ENCODE assay signal across 8 cellular contexts in the genomic region with DNA sequence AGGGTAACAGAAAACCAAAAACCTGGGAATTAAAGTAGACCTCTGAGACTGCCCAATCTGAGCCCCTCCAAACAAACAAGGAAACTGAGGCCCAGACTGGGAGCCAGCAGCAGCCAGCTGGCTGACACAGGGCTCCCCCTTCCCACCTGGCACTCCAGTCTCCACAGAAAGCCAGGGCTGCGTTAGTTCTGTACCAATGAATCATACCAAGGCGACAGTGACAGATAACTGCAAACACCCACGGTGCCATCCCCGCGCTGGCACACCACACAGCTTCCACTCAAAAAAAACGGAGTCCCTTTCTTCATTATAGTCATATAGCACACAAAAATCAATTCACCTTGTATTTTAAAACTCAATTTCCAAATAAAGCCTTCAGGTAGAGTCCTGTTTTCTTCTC. TPM values are rescaled to one million over a fixed set of nuclear protein-coding genes. Genes with fewer than 3 reads are reported as not detected.
DNase-seq lines count a peak whose midpoint lies in the region; ATAC-seq and TF ChIP-seq lines count a peak whose summit lies in the region.

No MANE protein-coding gene starts in this region.

- CTCF ChIA-PET in activated CD4-positive, alpha-beta T cell treated with anti-CD3 and anti-CD28 coated beads for 36 hours (lab: Charles Lee) = interaction anchor here (0.6 to 0.7 kb wide), 2 partner anchors 65 to 231 kb away, joined by 3 read pairs; no protein-coding TSS in a partner anchor

- peak overlapping the region; percentile 78 for H3K4me3 ChIP-seq in astrocyte of the cerebellum (ENCODE audit: low read depth, low read length)
- no peak overlapping the region for H3K4me3 ChIP-seq in mucosa of descending colon

- POLR2A ChIA-PET in activated CD4-positive, alpha-beta T cell treated with anti-CD3 and anti-CD28 coated beads for 36 hours (lab: Charles Lee) = interaction anchor here (0.7 to 1.1 kb wide), 3 partner anchors 12 to 49 kb away, joined by 3 to 4 read pairs (median 4); no protein-coding TSS in a partner anchor

- no peaks in the 10 kb centered on the region for H3K27me3 Mint-ChIP-seq in activated CD4-positive, alpha-beta T cell treated with anti-CD3 and anti-CD28 coated beads for 36 hours

- H3K27ac Mint-ChIP-seq in activated CD4-positive, alpha-beta T cell treated with anti-CD3 and anti-CD28 coated beads for 36 hours = peak overlapping the region; percentile 47

- H3K9me3 ChIP-seq in mucosa of descending colon = no peaks in the 10 kb centered on the region

- in situ Hi-C loops in astrocyte of the cerebellum (cut with HindIII; ENCODE audit: low sequenced_read_pairs) = no loop called here

- H3K36me3 ChIP-seq in mucosa of descending colon (ENCODE audit: low read depth) = no peaks in the 10 kb centered on the region

- H3K36me3 Mint-ChIP-seq in activated CD4-positive, alpha-beta T cell treated with anti-CD3 and anti-CD28 coated beads for 36 hours (ENCODE audit: low read depth) = no peaks in the 10 kb centered on the region

- intact Hi-C loops in activated CD4-positive, alpha-beta T cell treated with anti-CD3 and anti-CD28 coated beads for 36 hours (cut with DNase I, micrococcal nuclease) = loop anchor here in 1 of 2 experiments (5.0 to 10.0 kb wide), 3 partner anchors 140 to 592 kb away; a partner anchor contains a TSS
- intact Hi-C loops in mucosa of descending colon (cut with DNase I, micrococcal nuclease) = no loop called here

- H3K4me3 Mint-ChIP-seq in activated CD4-positive, alpha-beta T cell treated with anti-CD3 and anti-CD28 coated beads for 36 hours = peak overlapping the region; percentile 74

- peak; percentile 21 for ATAC-seq in activated CD4-positive, alpha-beta T cell treated with anti-CD3 and anti-CD28 coated beads for 36 hours
- ATAC-seq in mucosa of descending colon = no peak
- no peak for ATAC-seq in HG03025 (IDR thresholded peaks at IDR 0.05; ENCODE audit: low FRiP score, unreplicated experiment)

- no peaks in the 10 kb centered on the region for H3K9me3 Mint-ChIP-seq in activated CD4-positive, alpha-beta T cell treated with anti-CD3 and anti-CD28 coated beads for 36 hours (ENCODE audit: low read depth)

- peaks cover 38% of the 10 kb centered on the region for H3K4me1 Mint-ChIP-seq in activated CD4-positive, alpha-beta T cell treated with anti-CD3 and anti-CD28 coated beads for 36 hours

- H3K4me1 ChIP-seq in mucosa of descending colon (ENCODE audit: low read depth) = peaks cover 62% of the 10 kb centered on the region

- DNase-seq in activated CD4-positive, alpha-beta T cell treated with anti-CD3 and anti-CD28 coated beads for 36 hours = peak; percentile 75
- DNase-seq in activated CD4-positive, alpha-beta T cell treated with anti-CD3 and anti-CD28 coated beads for 1 hour = no peak
- DNase-seq in astrocyte of the cerebellum (ENCODE audit: low read depth) (no peak), mucosa of descending colon (peak in 2 of 3 donors; percentile 44 to 45), superior temporal gyrus (ENCODE audit: extremely low spot score) (peak; percentile 54), iPS-NIHi11 (ENCODE audit: low spot score) (no peak)
- DNase-seq in NK-92 treated with Interleukin-12 subunit alpha and Interleukin-12 subunit beta, amount 100 ng/mL, for 24 hours (lab: John Stamatoyannopoulos, UW) = no peak

- TF ChIP-seq CTCF in astrocyte of the cerebellum (IDR thresholded peaks at IDR 0.05; ENCODE audit: low read depth, low read length, missing control alignments) (no peak), mucosa of descending colon (IDR thresholded peaks at IDR 0.05) (no peak)

RNA-seq across cellular contexts. Expression of a gene that starts 1.4 kb away (rescaled TPM):
- 10 to 100 TPM; 12.2 to 13.5 TPM for total RNA-seq in activated CD4-positive, alpha-beta T cell treated with anti-CD3 and anti-CD28 coated beads for 36 hours
- 10 to 100 TPM; 22.6 to 26.8 (median 22.6) TPM for total RNA-seq in mucosa of descending colon

RNA-seq across cellular contexts. Expression of a gene that starts 33.3 kb away (rescaled TPM):
- 1 to 10 TPM; 8.5 to 9.8 TPM for total RNA-seq in activated CD4-positive, alpha-beta T cell treated with anti-CD3 and anti-CD28 coated beads for 36 hours
- 10 to 100 TPM; 13.3 to 37.5 (median 16.3) TPM for total RNA-seq in mucosa of descending colon

RNA-seq across cellular contexts. Expression of a gene that starts 47.1 kb away (rescaled TPM):
- 1 to 10 TPM; 1.8 to 4.0 TPM for total RNA-seq in activated CD4-positive, alpha-beta T cell treated with anti-CD3 and anti-CD28 coated beads for 36 hours
- 10 to 100 TPM; 21.9 to 63.5 (median 25.7) TPM for total RNA-seq in mucosa of descending colon

Comparison
In these comparisons a context has a peak if more than half of its experiments do, and no peak if none do; other contexts are left out.
1. DNase-seq: peak in activated CD4-positive, alpha-beta T cell treated with anti-CD3 and anti-CD28 coated beads for 36 hours (single experiment), mucosa of descending colon (2 of 3) and superior temporal gyrus (single experiment); none in activated CD4-positive, alpha-beta T cell treated with anti-CD3 and anti-CD28 coated beads for 1 hour (single experiment), astrocyte of the cerebellum (single experiment), iPS-NIHi11 (single experiment) and NK-92 treated with Interleukin-12 subunit alpha and Interleukin-12 subunit beta, amount 100 ng/mL, for 24 hours (single experiment).
2. RNA of a gene that starts 47.1 kb away (total RNA-seq): 21.9 to 63.5 TPM in mucosa of descending colon; 1.8 to 4.0 TPM in activated CD4-positive, alpha-beta T cell treated with anti-CD3 and anti-CD28 coated beads for 36 hours; every median in the first group is over 4 times any median in the second.